Comparison of ENCODE assay signal across 15 cellular contexts in the genomic region with DNA sequence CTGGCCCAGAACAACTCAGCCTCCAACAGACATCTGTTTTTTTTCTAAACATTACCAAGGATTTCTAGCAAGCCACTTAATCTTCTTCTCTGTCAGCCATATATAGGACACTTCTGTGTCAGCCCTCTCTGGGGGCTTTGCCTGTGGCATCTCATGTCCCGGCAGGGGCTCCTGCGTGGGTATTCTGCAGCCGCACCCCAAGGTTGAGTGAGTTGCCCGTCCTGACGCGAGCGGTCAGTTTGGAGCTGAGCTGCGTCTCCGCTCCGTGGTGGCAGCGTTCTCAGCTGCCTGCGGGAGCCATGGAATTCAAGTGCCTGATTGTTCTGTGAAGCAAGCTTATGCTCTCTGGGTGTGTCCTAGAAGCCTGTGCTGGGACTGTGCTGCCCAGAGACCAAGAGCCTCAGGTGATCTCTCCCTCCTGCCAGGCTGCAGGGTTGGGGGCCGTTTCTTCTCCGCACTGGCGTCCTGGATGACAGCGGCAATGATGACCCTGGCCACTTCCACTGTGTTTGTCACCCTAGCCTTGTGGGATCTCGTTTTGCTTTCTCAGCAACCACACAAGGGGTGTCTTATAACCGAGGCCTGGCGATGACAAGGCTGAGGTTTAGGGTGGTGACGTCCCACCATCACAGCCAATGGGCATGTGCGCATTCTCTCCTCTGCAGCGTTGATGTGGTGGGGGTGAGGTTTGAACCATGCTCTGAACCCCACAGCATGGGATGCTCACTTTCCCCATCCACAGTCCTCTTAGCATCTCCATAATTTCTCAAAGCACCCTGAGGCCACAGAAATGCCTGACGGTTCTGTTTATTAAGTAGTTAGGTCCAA.
"Had no signal": no experiment of that assay in that cellular context is flagged by ENCODE, and none has a peak within 500 bp of the region (broad histone marks: within the 10 kb centered on the region; RNA-seq: fewer than 3 reads in every experiment).

No MANE protein-coding gene starts in this region.

- H3K4me3 Mint-ChIP-seq: naive thymus-derived CD4-positive, alpha-beta T cell had no signal

- H3K36me3 ChIP-seq: heart left ventricle, upper lobe of right lung had no signal

- H3K27ac Mint-ChIP-seq: naive thymus-derived CD4-positive, alpha-beta T cell had no signal

- H3K27ac ChIP-seq: coronary artery, heart left ventricle, tibial artery, upper lobe of right lung had no signal

- H3K27me3 Mint-ChIP-seq: naive thymus-derived CD4-positive, alpha-beta T cell had no signal

- H3K4me1 ChIP-seq: heart left ventricle, tibial artery, upper lobe of right lung had no signal

- H3K9me3 Mint-ChIP-seq: naive thymus-derived CD4-positive, alpha-beta T cell had no signal

- ATAC-seq: heart left ventricle; naive thymus-derived CD4-positive, alpha-beta T cell; right cardiac atrium; stimulated activated naive CD8-positive, alpha-beta T cell treated with anti-CD3 and anti-CD28 coated beads, Interleukin-15, Interleukin-2, amounts not matched to agents 100 U/mL and 50 U/mL, for 24 hours; upper lobe of right lung had no signal

- H3K9me3 ChIP-seq: heart left ventricle, tibial artery, upper lobe of right lung had no signal

- H3K4me3 ChIP-seq: coronary artery, heart left ventricle, tibial artery, upper lobe of right lung had no signal

- H3K36me3 Mint-ChIP-seq: naive thymus-derived CD4-positive, alpha-beta T cell had no signal

- H3K27me3 ChIP-seq: heart left ventricle, tibial artery, upper lobe of right lung had no signal

- DNase-seq: central memory CD4-positive, alpha-beta T cell; effector CD4-positive, alpha-beta T cell; heart left ventricle; hippocampal formation; kidney glomerular epithelial cell; mammary epithelial cell; naive thymus-derived CD4-positive, alpha-beta T cell; posterior cingulate gyrus; right cardiac atrium; small intestine; stimulated activated CD4-positive, alpha-beta T cell treated with anti-CD3 and anti-CD28 coated beads, Interleukin-2, amount 100 ng/mL, for 48 hours; stimulated activated naive CD8-positive, alpha-beta T cell treated with anti-CD3 and anti-CD28 coated beads, Interleukin-15, Interleukin-2, amounts not matched to agents 100 U/mL and 50 U/mL, for 24 hours; tibial artery; upper lobe of right lung had no signal
